Comparison of ENCODE assay signal across 1 cellular context in the genomic region with DNA sequence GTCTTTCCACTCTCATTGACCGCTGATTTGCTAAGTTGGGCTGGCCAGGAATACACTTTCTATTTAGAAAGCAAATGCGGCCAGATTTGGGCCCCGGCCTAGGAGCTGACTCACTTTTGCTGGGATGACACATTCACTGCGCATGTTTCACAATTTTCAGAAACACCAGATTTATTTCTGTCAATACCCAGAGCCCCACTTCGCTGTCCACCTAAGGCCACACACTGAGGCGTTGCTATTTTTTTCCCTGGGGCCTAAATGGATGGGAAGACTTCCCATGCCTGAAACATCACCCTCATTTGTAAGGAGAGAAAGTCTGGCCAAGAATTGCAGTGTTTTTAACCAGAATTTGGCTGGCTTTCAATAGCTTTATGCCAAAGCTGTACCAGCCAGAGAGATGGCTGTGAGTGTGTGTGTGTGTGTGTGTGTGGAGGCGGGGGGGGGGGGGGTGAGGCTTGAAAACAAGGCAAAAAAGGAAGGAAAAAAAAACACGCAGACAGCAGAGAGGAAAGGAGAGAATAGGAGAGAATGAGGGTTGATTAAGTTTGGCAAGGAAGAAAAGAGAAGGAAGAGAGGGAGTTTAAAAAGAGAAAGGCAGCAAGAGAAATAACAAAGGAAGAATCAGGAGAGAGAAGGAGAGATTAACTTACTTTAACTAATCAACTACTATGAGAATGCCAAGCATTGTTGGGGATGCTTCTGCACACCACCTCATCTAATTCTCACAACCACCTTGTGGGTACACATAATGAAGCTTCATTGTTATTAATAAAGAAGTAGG.
TF ChIP-seq lines count a peak whose summit lies in the region.

No MANE protein-coding gene starts in this region.

TF ChIP-seq in IMR-90, 13 proteins besides CTCF, POLR2A, EP300 and RAD21 (continued from another document):
- TF ChIP-seq SMC3 (IDR thresholded peaks at IDR 0.05; ENCODE audit: low read depth, low read length) (peak; percentile 4; the same call in 1 of the 2 replicates), CHD1 (IDR thresholded peaks at IDR 0.05; ENCODE audit: low read depth, low read length) (no peak), RFX5 (IDR thresholded peaks at IDR 0.05; ENCODE audit: low read depth, low read length) (no peak), FOS (IDR thresholded peaks at IDR 0.05; ENCODE audit: low read depth, low read length) (peak; percentile 98), NFE2L2 (IDR thresholded peaks at IDR 0.05; ENCODE audit: low read depth, low read length) (peak; percentile 40; the same call in 1 of the 2 replicates), BHLHE40 (IDR thresholded peaks at IDR 0.05; ENCODE audit: low read depth, low read length) (peak; percentile 44; the same call in 1 of the 2 replicates), MAZ (IDR thresholded peaks at IDR 0.05; ENCODE audit: borderline replicate concordance, low read depth, low read length) (no peak), CEBPB (IDR thresholded peaks at IDR 0.05; ENCODE audit: low read depth, low read length) (peak; percentile 98), RCOR1 (IDR thresholded peaks at IDR 0.05; ENCODE audit: insufficient replicate concordance, low read length) (no peak)
